Comparison of ENCODE assay signal across 13 cellular contexts in the genomic region with DNA sequence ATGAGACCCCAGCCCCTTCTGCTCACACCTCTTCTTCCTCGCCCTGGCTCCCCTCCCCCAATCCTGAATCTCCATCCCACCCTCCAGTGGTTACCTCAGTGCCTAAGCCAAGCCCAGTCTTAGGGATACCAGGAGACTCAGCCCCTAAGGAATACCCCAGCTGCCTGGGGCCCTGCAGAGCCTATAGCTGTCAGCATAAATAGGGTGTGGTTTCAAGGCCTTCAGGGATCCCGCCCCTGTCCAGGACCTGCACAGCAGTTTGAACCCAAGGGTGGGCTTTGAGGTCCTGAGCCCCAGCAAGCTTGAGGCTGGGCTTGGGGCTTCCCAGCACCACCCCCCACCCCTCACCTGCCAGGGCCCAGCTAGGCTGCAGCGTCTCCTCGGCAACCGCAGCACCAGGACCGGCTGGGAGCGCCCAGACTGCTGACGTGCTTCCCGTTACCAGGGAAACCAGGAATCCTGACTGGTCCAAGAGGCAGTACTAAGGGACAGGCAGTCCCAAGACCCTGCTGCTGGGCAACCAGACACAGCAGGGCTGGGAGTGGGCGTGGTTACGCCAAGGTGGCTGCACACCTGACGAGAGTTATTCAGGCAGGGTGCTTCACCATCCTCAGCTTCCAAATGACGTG. TPM values are rescaled to one million over a fixed set of nuclear protein-coding genes. Genes with fewer than 3 reads are reported as not detected.
DNase-seq lines count a peak whose midpoint lies in the region; ATAC-seq and TF ChIP-seq lines count a peak whose summit lies in the region.
"Had no signal": no experiment of that assay in that cellular context is flagged by ENCODE, and none has a peak within 500 bp of the region (broad histone marks: within the 10 kb centered on the region; RNA-seq: fewer than 3 reads in every experiment).

No MANE protein-coding gene starts in this region.

- H3K9ac ChIP-seq in endodermal cell (ENCODE audit: extremely low read depth, low read length, poor library complexity, severe bottlenecking) (no peak overlapping the region), neural progenitor cell (no peak overlapping the region)

- peaks cover 15% of the 10 kb centered on the region for H3F3A ChIP-seq in neural progenitor cell (ENCODE audit: low read depth)

- H3K36me3 ChIP-seq in endodermal cell (ENCODE audit: control insufficient read depth, insufficient read depth, low read length) (peaks cover 7% of the 10 kb centered on the region), neural progenitor cell (no peaks in the 10 kb centered on the region)

- H2AFZ ChIP-seq in neural progenitor cell (replicated peaks): no peak overlapping the region

- no peak overlapping the region for H3K27ac Mint-ChIP-seq in endodermal cell
- H3K27ac Mint-ChIP-seq in neural progenitor cell: peak overlapping the region; percentile 88

- H3K36me3 Mint-ChIP-seq in endodermal cell (ENCODE audit: low read depth) (peaks cover 15% of the 10 kb centered on the region), neural progenitor cell (peaks cover 23% of the 10 kb centered on the region)

- TF ChIP-seq CTCF in endodermal cell (conservative IDR thresholded peaks at IDR 0.05) (no peak), neural progenitor cell (IDR thresholded peaks at IDR 0.05) (no peak)

- no peaks in the 10 kb centered on the region for H3K79me2 ChIP-seq in neural progenitor cell (ENCODE audit: low read depth)

- H3K9me3 ChIP-seq in endodermal cell (ENCODE audit: control insufficient read depth, low read length): no peaks in the 10 kb centered on the region
- no peaks in the 10 kb centered on the region for H3K9me3 ChIP-seq in neural progenitor cell (ENCODE audit: low read depth)

- peak overlapping the region; percentile 65 for H3K4me2 ChIP-seq in neural progenitor cell

- peaks cover 25% of the 10 kb centered on the region for H4K20me1 ChIP-seq in neural progenitor cell (ENCODE audit: low read depth)

- WGBS in endodermal cell (ENCODE audit: insufficient coverage in 1 of 2, insufficient read length in 1 of 2), 2 experiments: 46 to 69% methylated on average over 11 to 13 of the region's 13 CpGs

- DNase-seq in COLO668 (lab: John Stamatoyannopoulos, UW; ENCODE audit: unreplicated experiment) (peak; percentile 4), NCI-H2227 treated with DMSO at 0.1 percent for 48 hours (lab: John Stamatoyannopoulos, UW) (peak; percentile 79), endodermal cell (peak; percentile 85), neural progenitor cell (ENCODE audit: low spot score) (peak; percentile 90), NCI-H1436 (lab: John Stamatoyannopoulos, UW) (no peak), NCI-H345 treated with DMSO at 0.1 percent for 48 hours (lab: John Stamatoyannopoulos, UW; ENCODE audit: unreplicated experiment) (no peak)
- DNase-seq: activated naive CD4-positive, alpha-beta T cell treated with Interleukin-2 at 50 U/mL for 16 hours; DND-41 had no signal

- H3K4me3 Mint-ChIP-seq in endodermal cell (no peak overlapping the region), neural progenitor cell (no peak overlapping the region)

- no peak for ATAC-seq in GM21447 (IDR thresholded peaks at IDR 0.05; ENCODE audit: unreplicated experiment)
- ATAC-seq in HG03342 (IDR thresholded peaks at IDR 0.05; ENCODE audit: unreplicated experiment): no peak
- ATAC-seq: esophagus mucosa had no signal

- H3K9me3 Mint-ChIP-seq in endodermal cell (no peaks in the 10 kb centered on the region), neural progenitor cell (no peaks in the 10 kb centered on the region)

- H3K4me3 ChIP-seq in endodermal cell (ENCODE audit: low read length): no peak overlapping the region
- H3K4me3 ChIP-seq in neural progenitor cell: no peak overlapping the region

- H3K27ac ChIP-seq in endodermal cell (ENCODE audit: low read depth, low read length) (peak overlapping the region; percentile 40), neural progenitor cell (peak overlapping the region; percentile 27)

- H3K4me1 ChIP-seq in endodermal cell (ENCODE audit: control insufficient read depth, insufficient read depth, low read length) (no peaks in the 10 kb centered on the region), neural progenitor cell (peaks cover 10% of the 10 kb centered on the region)

- H3K27me3 ChIP-seq in endodermal cell (ENCODE audit: control insufficient read depth, insufficient read depth, low read length, poor library complexity, severe bottlenecking) (no peaks in the 10 kb centered on the region), neural progenitor cell (no peaks in the 10 kb centered on the region)

- H3K27me3 Mint-ChIP-seq in endodermal cell (ENCODE audit: insufficient read depth) (no peaks in the 10 kb centered on the region), neural progenitor cell (ENCODE audit: insufficient read depth, low read depth) (peaks cover 2% of the 10 kb centered on the region)

- no peaks in the 10 kb centered on the region for H3K4me1 Mint-ChIP-seq in endodermal cell
- H3K4me1 Mint-ChIP-seq in neural progenitor cell: peaks cover 35% of the 10 kb centered on the region

RNA-seq across cellular contexts. Expression of a gene that starts 13.7 kb away (rescaled TPM):
- total RNA-seq in endodermal cell: 10 to 100 TPM; 51.5 to 51.6 TPM
- polyA plus RNA-seq in endodermal cell (2013, experiment 1 of 2): 58.5 TPM
- 58.3 TPM for polyA plus RNA-seq in endodermal cell (2013, experiment 2 of 2)
- 38.5 and 64.9 TPM in 2 replicates for total RNA-seq in neural progenitor cell (ENCODE audit: low replicate concordance)

RNA-seq across cellular contexts. Expression of a gene that starts 14.9 kb away (rescaled TPM):
- total RNA-seq in endodermal cell (10 to 100 TPM in 1 of 2 donors, 1 to 10 TPM in 1; 9.4 to 28.7 TPM), neural progenitor cell (ENCODE audit: low replicate concordance) (9.4 and 11.3 TPM in 2 replicates)
- polyA plus RNA-seq in endodermal cell (2013, experiment 1 of 2): 18.4 TPM
- polyA plus RNA-seq in endodermal cell (2013, experiment 2 of 2): 18.3 TPM

RNA-seq across cellular contexts. Expression of a gene that starts 35.6 kb away (rescaled TPM):
- total RNA-seq in endodermal cell: 1 to 10 TPM; 3.9 to 6.0 TPM
- 2.6 TPM for polyA plus RNA-seq in endodermal cell (2013, experiment 1 of 2)
- polyA plus RNA-seq in endodermal cell (2013, experiment 2 of 2): 2.3 TPM
- 0.56 TPM in 2 replicates for total RNA-seq in neural progenitor cell (ENCODE audit: low replicate concordance)
- total RNA-seq: LHCN-M2, lung microvascular endothelial cell had no signal

Comparison
In these comparisons a context has a peak if more than half of its experiments do, and no peak if none do; other contexts are left out.
1. DNase-seq: peak in COLO668 (single experiment), NCI-H2227 treated with DMSO at 0.1 percent for 48 hours (single experiment), endodermal cell (single experiment) and neural progenitor cell (single experiment); none in NCI-H1436 (single experiment) and NCI-H345 treated with DMSO at 0.1 percent for 48 hours (single experiment).